ENCODE assay signal across 11 cellular contexts in genomic region chr17:68955181-68955841, GRCh38. TPM values are rescaled to one million over a fixed set of nuclear protein-coding genes. Genes with fewer than 3 reads are reported as not detected.
DNase-seq lines count a peak whose midpoint lies in the region; ATAC-seq and TF ChIP-seq lines count a peak whose summit lies in the region.
"Had no signal": no experiment of that assay in that cellular context is flagged by ENCODE, and none has a peak within 500 bp of the region (broad histone marks: within the 10 kb centered on the region; RNA-seq: fewer than 3 reads in every experiment).

A gene with protein sequence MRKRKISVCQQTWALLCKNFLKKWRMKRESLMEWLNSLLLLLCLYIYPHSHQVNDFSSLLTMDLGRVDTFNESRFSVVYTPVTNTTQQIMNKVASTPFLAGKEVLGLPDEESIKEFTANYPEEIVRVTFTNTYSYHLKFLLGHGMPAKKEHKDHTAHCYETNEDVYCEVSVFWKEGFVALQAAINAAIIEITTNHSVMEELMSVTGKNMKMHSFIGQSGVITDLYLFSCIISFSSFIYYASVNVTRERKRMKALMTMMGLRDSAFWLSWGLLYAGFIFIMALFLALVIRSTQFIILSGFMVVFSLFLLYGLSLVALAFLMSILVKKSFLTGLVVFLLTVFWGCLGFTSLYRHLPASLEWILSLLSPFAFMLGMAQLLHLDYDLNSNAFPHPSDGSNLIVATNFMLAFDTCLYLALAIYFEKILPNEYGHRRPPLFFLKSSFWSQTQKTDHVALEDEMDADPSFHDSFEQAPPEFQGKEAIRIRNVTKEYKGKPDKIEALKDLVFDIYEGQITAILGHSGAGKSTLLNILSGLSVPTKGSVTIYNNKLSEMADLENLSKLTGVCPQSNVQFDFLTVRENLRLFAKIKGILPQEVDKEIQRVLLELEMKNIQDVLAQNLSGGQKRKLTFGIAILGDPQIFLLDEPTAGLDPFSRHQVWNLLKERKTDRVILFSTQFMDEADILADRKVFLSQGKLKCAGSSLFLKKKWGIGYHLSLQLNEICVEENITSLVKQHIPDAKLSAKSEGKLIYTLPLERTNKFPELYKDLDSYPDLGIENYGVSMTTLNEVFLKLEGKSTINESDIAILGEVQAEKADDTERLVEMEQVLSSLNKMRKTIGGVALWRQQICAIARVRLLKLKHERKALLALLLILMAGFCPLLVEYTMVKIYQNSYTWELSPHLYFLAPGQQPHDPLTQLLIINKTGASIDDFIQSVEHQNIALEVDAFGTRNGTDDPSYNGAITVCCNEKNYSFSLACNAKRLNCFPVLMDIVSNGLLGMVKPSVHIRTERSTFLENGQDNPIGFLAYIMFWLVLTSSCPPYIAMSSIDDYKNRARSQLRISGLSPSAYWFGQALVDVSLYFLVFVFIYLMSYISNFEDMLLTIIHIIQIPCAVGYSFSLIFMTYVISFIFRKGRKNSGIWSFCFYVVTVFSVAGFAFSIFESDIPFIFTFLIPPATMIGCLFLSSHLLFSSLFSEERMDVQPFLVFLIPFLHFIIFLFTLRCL (N-terminal part only) (minus strand): TSS chr17:68955392. CDS start chr17:68942034, 13,358 bp downstream.

- no peak for TF ChIP-seq CTCF in foreskin fibroblast (IDR thresholded peaks at IDR 0.05; ENCODE audit: low read depth, low read length)
- TF ChIP-seq CTCF in upper lobe of left lung (IDR thresholded peaks at IDR 0.05), result no peak

- DNase-seq in foreskin fibroblast, result peak; percentile 55 to 76
- peak in 1 of 2 donors; percentile 28 for DNase-seq in upper lobe of left lung
- no peak for DNase-seq in stimulated activated CD4-positive, alpha-beta T cell treated with anti-CD3 and anti-CD28 coated beads, Interleukin-2, amount 100 ng/mL, for 48 hours
- DNase-seq in T-cell, result no peak
- no peak for DNase-seq in SW 1271 (lab: John Stamatoyannopoulos, UW)
- DNase-seq: NCI-H1436 had no signal

- H3K27me3 ChIP-seq in neuron (ENCODE audit: insufficient read depth, low read length) (no peaks in the 10 kb centered on the region), upper lobe of left lung (no peaks in the 10 kb centered on the region)

- no peak for TF ChIP-seq EP300 in upper lobe of left lung (IDR thresholded peaks at IDR 0.05)

- H3K9me3 ChIP-seq in neuron (ENCODE audit: low read length), result no peaks in the 10 kb centered on the region
- no peaks in the 10 kb centered on the region for H3K9me3 ChIP-seq in upper lobe of left lung

- H3K36me3 ChIP-seq in neuron (ENCODE audit: insufficient read depth, low read length) (no peaks in the 10 kb centered on the region), upper lobe of left lung (no peaks in the 10 kb centered on the region)

- H3K27ac Mint-ChIP-seq in T-cell, result no peak within 1 kb of the TSS
- H3K27ac Mint-ChIP-seq: progenitor cell of endocrine pancreas had no signal

- CTCF ChIA-PET in T-cell (lab: Charles Lee), result no interaction called here

- H3K4me3 Mint-ChIP-seq in T-cell, result no peak within 1 kb of the TSS

- H2AFZ ChIP-seq in neuron (ENCODE audit: low read depth, low read length), result peak within 1 kb of the TSS; percentile 77

- H3K4me1 ChIP-seq in neuron (ENCODE audit: insufficient read depth, low read length) (no peaks in the 10 kb centered on the region), upper lobe of left lung (peaks cover 0 to 2% (median 0%) of the 10 kb centered on the region in 4 donors)

- H3K4me3 ChIP-seq in foreskin fibroblast (ENCODE audit: low read depth in 1 of 2, low read length in 2 of 2), result peak within 1 kb of the TSS in 1 of 2 donors; percentile 2
- peak within 1 kb of the TSS; percentile 63 for H3K4me3 ChIP-seq in neuron (ENCODE audit: low read length)
- H3K4me3 ChIP-seq in upper lobe of left lung, result peak within 1 kb of the TSS; percentile 13 to 40 (median 25)

- no peak for TF ChIP-seq POLR2A in upper lobe of left lung (IDR thresholded peaks at IDR 0.05)

- no peak within 1 kb of the TSS for H3K27ac ChIP-seq in adipose tissue (ENCODE audit: low read depth, low read length)
- peak within 1 kb of the TSS in 2 of 4 donors; percentile 37 to 54 for H3K27ac ChIP-seq in upper lobe of left lung

- H3K9me3 Mint-ChIP-seq in T-cell, result peaks cover 0 to 5% (median 0%) of the 10 kb centered on the region in 3 donors

- peak; percentile 66 to 86 for ATAC-seq in upper lobe of left lung (ENCODE audit: low FRiP score in 2 of 2)
- no peak for ATAC-seq in HG02571 (IDR thresholded peaks at IDR 0.05; ENCODE audit: unreplicated experiment)
- no peak for ATAC-seq in T-cell (replicated peaks in 1 of 4)

- WGBS in adipose tissue, 3 donors, result 42 to 57% (median 52%) methylated on average over 4 of the region's 4 CpGs
- WGBS in upper lobe of left lung, 2 donors, result 40 to 54% methylated on average over 4 of the region's 4 CpGs

- no peaks in the 10 kb centered on the region for H3K4me1 Mint-ChIP-seq in T-cell

- H3K36me3 Mint-ChIP-seq in T-cell, result no peaks in the 10 kb centered on the region

- H3K27me3 Mint-ChIP-seq in T-cell, result peaks cover 0 to 3% of the 10 kb centered on the region in 2 donors
- H3K27me3 Mint-ChIP-seq: progenitor cell of endocrine pancreas had no signal

- POLR2A ChIA-PET in T-cell (lab: Charles Lee), result no interaction called here

RNA-seq across cellular contexts. Expression of the gene that starts here (rescaled TPM):
- 10 to 100 TPM in 2 of 3 donors, 1 to 10 TPM in 1; 3.7 to 32.8 (median 22.9) TPM for polyA plus RNA-seq in adipose tissue
- total RNA-seq in upper lobe of left lung (10 to 100 TPM; 26.2 to 86.9 (median 42.9) TPM), T-cell (under 1 TPM in 3 of 5 donors, not detected in 2; 0.19 to 0.76 (median 0.32) TPM)
- total RNA-seq: epithelial cell of proximal tubule had no signal

Comparison
In these comparisons a context has a peak if more than half of its experiments do, and no peak if none do; other contexts are left out.
1. RNA of the gene that starts here (total RNA-seq): 26.2 to 86.9 TPM in upper lobe of left lung; 0.19 to 0.76 TPM in T-cell; every median in the first group is over 10 times any median in the second.
2. DNase-seq: peak in foreskin fibroblast (2 of 2); none in stimulated activated CD4-positive, alpha-beta T cell treated with anti-CD3 and anti-CD28 coated beads, Interleukin-2, amount 100 ng/mL, for 48 hours (0 of 2), T-cell (0 of 34) and SW 1271 (0 of 2).
3. ATAC-seq: peak in upper lobe of left lung (2 of 2); none in HG02571 (single experiment) and T-cell (0 of 4).